10 cellular contexts compared by ENCODE assay signal in the genomic region with DNA sequence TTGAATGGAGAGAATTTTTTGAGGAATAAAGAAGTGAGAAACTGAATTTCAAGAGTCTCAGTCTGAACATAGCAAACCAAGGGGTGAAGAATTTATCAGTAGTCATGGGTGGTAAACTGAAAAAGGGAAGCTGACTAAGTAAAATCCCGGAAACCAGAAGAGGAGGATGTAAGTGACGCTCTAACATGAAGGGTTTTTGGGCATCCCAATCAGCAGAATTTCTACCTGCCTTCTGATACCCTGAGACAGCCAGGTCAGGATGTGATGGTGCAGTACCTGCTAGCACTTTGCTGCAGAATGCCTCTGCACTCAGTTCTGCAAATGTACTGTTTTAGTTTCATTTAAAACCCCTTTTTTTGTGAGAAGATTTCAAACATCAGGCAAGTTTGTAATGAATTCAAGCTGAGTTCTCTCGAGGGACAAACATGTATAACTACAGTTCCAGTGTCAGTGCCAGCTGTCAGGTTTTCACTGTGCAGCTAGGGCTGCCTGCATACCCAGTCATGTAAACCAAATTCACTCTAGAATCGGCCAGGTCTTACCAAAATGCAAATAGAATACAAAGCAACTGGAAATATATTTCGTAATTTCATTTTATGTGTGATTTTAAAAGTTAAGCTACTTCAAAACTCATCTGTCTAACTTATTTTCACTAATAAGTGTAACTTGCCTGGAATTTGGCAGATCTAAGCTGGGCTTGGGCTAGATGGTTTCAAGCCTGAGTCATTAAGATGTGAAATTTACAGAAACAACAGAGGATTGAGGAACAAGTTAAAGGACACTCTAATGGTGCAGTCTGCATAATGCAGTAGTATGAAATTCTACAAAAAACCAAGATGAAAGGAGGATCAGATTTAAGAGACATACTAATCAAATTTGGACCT. TPM values are rescaled to one million over a fixed set of nuclear protein-coding genes. Genes with fewer than 3 reads are reported as not detected.
DNase-seq lines count a peak whose midpoint lies in the region; ATAC-seq and TF ChIP-seq lines count a peak whose summit lies in the region.
"Had no signal": no experiment of that assay in that cellular context is flagged by ENCODE, and none has a peak within 500 bp of the region (broad histone marks: within the 10 kb centered on the region; RNA-seq: fewer than 3 reads in every experiment).

No MANE protein-coding gene starts in this region.

- H4K20me1 ChIP-seq in BLaER1, result no peaks in the 10 kb centered on the region
- H4K20me1 ChIP-seq in fibroblast of lung (ENCODE audit: control insufficient read depth, extremely low read depth, insufficient read depth, low read length), result no peaks in the 10 kb centered on the region
- no peaks in the 10 kb centered on the region for H4K20me1 ChIP-seq in osteoblast (ENCODE audit: insufficient read depth, low read length)

- no peaks in the 10 kb centered on the region for H3K79me2 ChIP-seq in fibroblast of lung (ENCODE audit: control insufficient read depth, insufficient read depth, low read length)
- no peaks in the 10 kb centered on the region for H3K79me2 ChIP-seq in osteoblast (ENCODE audit: insufficient read depth, low read length)

- no peak overlapping the region for H2AFZ ChIP-seq in fibroblast of lung (ENCODE audit: low read length)
- no peak overlapping the region for H2AFZ ChIP-seq in osteoblast (ENCODE audit: low read length)

- ATAC-seq in GM19395 (IDR thresholded peaks at IDR 0.05; ENCODE audit: unreplicated experiment), result peak; percentile 54

- DNase-seq in NOMO-1 (lab: John Stamatoyannopoulos, UW; ENCODE audit: unreplicated experiment in 2 of 2) (peak; percentile 27 to 58), fibroblast of lung (ENCODE audit: low read depth in 2 of 2) (peak; percentile 37 to 40), GM10248 (ENCODE audit: extremely low spot score) (no peak), RPMI8226 (no peak), osteoblast (ENCODE audit: insufficient read length, low spot score, missing footprints) (no peak), SHP77 (lab: John Stamatoyannopoulos, UW) (no peak)
- DNase-seq: NCI-H1436 treated with DMSO at 0.1 percent for 48 hours had no signal

- POLR2A ChIA-PET in GM10248 (lab: Yijun Ruan, JAX), result no interaction called here

- no peaks in the 10 kb centered on the region for H3K27me3 ChIP-seq in BLaER1
- no peaks in the 10 kb centered on the region for H3K27me3 ChIP-seq in fibroblast of lung (ENCODE audit: control insufficient read depth, insufficient read depth, low read length)
- peaks cover 3% of the 10 kb centered on the region for H3K27me3 ChIP-seq in osteoblast (ENCODE audit: insufficient read depth, low read length)

- peaks cover 39% of the 10 kb centered on the region for H3K36me3 ChIP-seq in BLaER1
- H3K36me3 ChIP-seq in fibroblast of lung (ENCODE audit: control insufficient read depth, insufficient read depth, low read length), result peaks cover 2% of the 10 kb centered on the region
- peaks cover 31% of the 10 kb centered on the region for H3K36me3 ChIP-seq in osteoblast (ENCODE audit: insufficient read depth, low read length)

- CTCF ChIA-PET in GM10248 (lab: Yijun Ruan, JAX), result interaction anchor here (0.8 kb wide), 1 partner anchor 89 kb away, joined by 3 read pairs; no protein-coding TSS in a partner anchor

- H3K4me3 ChIP-seq in BLaER1, result no peak overlapping the region
- no peak overlapping the region for H3K4me3 ChIP-seq in fibroblast of lung (replicated peaks in 1 of 4; ENCODE audit: control extremely low read depth in 1 of 4, insufficient read depth in 1 of 4, low read depth in 3 of 4, low read length in 4 of 4)
- H3K4me3 ChIP-seq in osteoblast (ENCODE audit: insufficient read depth, low read length), result no peak overlapping the region

- H3K4me2 ChIP-seq in BLaER1, result peak overlapping the region; percentile 48; the same call in 1 of the 2 replicates
- H3K4me2 ChIP-seq in fibroblast of lung (ENCODE audit: extremely low read depth, insufficient read depth, low read length), result no peak overlapping the region
- H3K4me2 ChIP-seq in osteoblast (ENCODE audit: insufficient read depth, low read length), result no peak overlapping the region

- H3K9me3 ChIP-seq in BLaER1 (no peaks in the 10 kb centered on the region), fibroblast of lung (ENCODE audit: control insufficient read depth, insufficient read depth, low read depth, low read length) (no peaks in the 10 kb centered on the region), osteoblast (ENCODE audit: low read depth, low read length) (peaks cover 1% of the 10 kb centered on the region)

- H3K4me1 ChIP-seq in BLaER1 (peaks cover 26% of the 10 kb centered on the region), fibroblast of lung (ENCODE audit: control insufficient read depth, extremely low read depth, insufficient read depth, low read length) (no peaks in the 10 kb centered on the region), osteoblast (ENCODE audit: insufficient read depth, low read length) (no peaks in the 10 kb centered on the region)

- TF ChIP-seq CTCF in fibroblast of lung (conservative IDR thresholded peaks at IDR 0.05 in 1 of 2, IDR thresholded peaks at IDR 0.05 in 1 of 2; ENCODE audit: low read depth in 1 of 2, low read length in 2 of 2), result no peak
- no peak for TF ChIP-seq CTCF in GM10248 (IDR thresholded peaks at IDR 0.05; ENCODE audit: control extremely low read depth, extremely low read depth, low read depth, missing control alignments)
- TF ChIP-seq CTCF in osteoblast (IDR thresholded peaks at IDR 0.05; ENCODE audit: extremely low read depth, low read depth, low read length), result no peak

- H3K27ac ChIP-seq in BLaER1, result 0 out of 2 replicates have a peak overlapping the region, but pooled peaks have one; percentile 7
- H3K27ac ChIP-seq in fibroblast of lung (ENCODE audit: insufficient read depth, low read length), result no peak overlapping the region
- no peak overlapping the region for H3K27ac ChIP-seq in osteoblast (ENCODE audit: low read depth, low read length)

- H3K9ac ChIP-seq in BLaER1, result no peak overlapping the region
- H3K9ac ChIP-seq in fibroblast of lung (ENCODE audit: insufficient read depth, low read length), result no peak overlapping the region

RNA-seq across cellular contexts. Expression of gene METTL21C, which starts 13.8 kb away (rescaled TPM):
- total RNA-seq in fibroblast of lung (0.17 TPM in 1 of 2 replicates, not detected in the other), osteoblast (not detected in 2 replicates)
- polyA plus RNA-seq in fibroblast of lung, result not detected in 2 replicates
- polyA plus RNA-seq in fibroblast of lung (2012), result not detected in 2 replicates
- not detected in 2 replicates for polyA minus RNA-seq in fibroblast of lung (ENCODE audit: low replicate concordance)
- total RNA-seq: fibroblast of villous mesenchyme had no signal

Comparison
In these comparisons a context has a peak if more than half of its experiments do, and no peak if none do; other contexts are left out.
1. DNase-seq: peak in NOMO-1 (2 of 2) and fibroblast of lung (2 of 2); none in GM10248 (single experiment), RPMI8226 (single experiment), osteoblast (single experiment) and SHP77 (0 of 2).